Comparison of ENCODE assay signal across 8 cellular contexts in genomic region chr15:40421246-40422157, GRCh38. TPM values are rescaled to one million over a fixed set of nuclear protein-coding genes. Genes with fewer than 3 reads are reported as not detected.
DNase-seq lines count a peak whose midpoint lies in the region; ATAC-seq and TF ChIP-seq lines count a peak whose summit lies in the region.

No MANE protein-coding gene starts in this region.

- DNase-seq in CD8-positive, alpha-beta memory T cell = peak; percentile 66 to 83 (median 70)
- DNase-seq in NAMALWA (ENCODE audit: low spot score) (peak; percentile 72), WERI-Rb-1 (peak; percentile 91), MCF 10A (ENCODE audit: unreplicated experiment) (peak; percentile 68), islet precursor cell (peak; percentile 86)
- peak; percentile 67 to 78 (median 72) for DNase-seq in stimulated activated CD4-positive, alpha-beta T cell treated with anti-CD3 and anti-CD28 coated beads, Interleukin-1b, Interleukin-23, amount 100 ng/mL, for 24 hours (ENCODE audit: low read depth in 4 of 4, low spot score in 1 of 4)

- H3K4me1 ChIP-seq in CD8-positive, alpha-beta memory T cell (ENCODE audit: insufficient read depth, low read length) = peaks cover 4% of the 10 kb centered on the region

- intact Hi-C loops in MCF 10A (cut with micrococcal nuclease) = loop anchor here (1.0 to 2.0 kb wide), 3 partner anchors 53 to 101 kb away; no protein-coding TSS in a partner anchor

- H3K9me3 Mint-ChIP-seq in CD8-positive, alpha-beta memory T cell = no peaks in the 10 kb centered on the region
- H3K9me3 Mint-ChIP-seq in MCF 10A (ENCODE audit: unreplicated experiment) = no peaks in the 10 kb centered on the region

- peak overlapping the region in 2 of 7 donors; percentile 5 to 16 for H3K4me3 Mint-ChIP-seq in CD8-positive, alpha-beta memory T cell
- H3K4me3 Mint-ChIP-seq in MCF 10A (ENCODE audit: unreplicated experiment) = peak overlapping the region; percentile 14

- H3K27ac ChIP-seq in CD8-positive, alpha-beta memory T cell (ENCODE audit: low read depth, low read length) = no peak overlapping the region
- peak overlapping the region; percentile 85 for H3K27ac ChIP-seq in WERI-Rb-1

- ATAC-seq in GM19467 (IDR thresholded peaks at IDR 0.05; ENCODE audit: unreplicated experiment) (peak; percentile 73), GM19328 (IDR thresholded peaks at IDR 0.05; ENCODE audit: unreplicated experiment) (no peak)

- CTCF ChIA-PET in CD8-positive, alpha-beta memory T cell (lab: Charles Lee) = interaction anchor here (0.9 to 13.3 kb wide), 26 partner anchors 9 to 143 kb away, joined by 3 to 202 read pairs (median 5); partner anchors contain the start of genes BAHD1, CCDC32, CCDC9B and IVD
- CTCF ChIA-PET in MCF 10A (lab: Yijun Ruan, JAX) = interaction anchor here (0.6 to 9.9 kb wide), 31 partner anchors 10 to 311 kb away, joined by 3 to 107 read pairs (median 5); partner anchors contain the start of genes CCDC9B, INAFM2 and KNSTRN

- peaks cover 0 to 25% (median 0%) of the 10 kb centered on the region in 3 donors for H3K36me3 Mint-ChIP-seq in CD8-positive, alpha-beta memory T cell
- H3K36me3 Mint-ChIP-seq in MCF 10A (ENCODE audit: insufficient read depth, unreplicated experiment) = peaks cover 29% of the 10 kb centered on the region

- H3K4me3 ChIP-seq in CD8-positive, alpha-beta memory T cell (ENCODE audit: low read length) = no peak overlapping the region
- peak overlapping the region; percentile 29 for H3K4me3 ChIP-seq in WERI-Rb-1 (ENCODE audit: low read depth, low read length)

- peaks cover 6 to 10% (median 6%) of the 10 kb centered on the region in 3 donors for H3K4me1 Mint-ChIP-seq in CD8-positive, alpha-beta memory T cell
- peaks cover 19% of the 10 kb centered on the region for H3K4me1 Mint-ChIP-seq in MCF 10A (ENCODE audit: insufficient read depth, unreplicated experiment)

- no peaks in the 10 kb centered on the region for H3K9me3 ChIP-seq in CD8-positive, alpha-beta memory T cell (ENCODE audit: low read length)
- no peaks in the 10 kb centered on the region for H3K9me3 ChIP-seq in WERI-Rb-1 (ENCODE audit: severe bottlenecking)

- no peaks in the 10 kb centered on the region for H3K36me3 ChIP-seq in CD8-positive, alpha-beta memory T cell (ENCODE audit: insufficient read depth, low read length)
- H3K36me3 ChIP-seq in WERI-Rb-1 = peaks cover 16% of the 10 kb centered on the region

- POLR2A ChIA-PET in CD8-positive, alpha-beta memory T cell (lab: Charles Lee) = interaction anchor here (1.0 to 1.2 kb wide), 2 partner anchors 19 to 77 kb away, joined by 3 to 5 read pairs; partner anchors contain the start of gene BAHD1
- POLR2A ChIA-PET in MCF 10A (lab: Yijun Ruan, JAX) = interaction anchor here (1.0 to 3.5 kb wide), 11 partner anchors 16 to 207 kb away, joined by 3 to 33 read pairs (median 4); partner anchors contain the start of genes INAFM2 and IVD

- H3K27me3 ChIP-seq in CD8-positive, alpha-beta memory T cell (ENCODE audit: insufficient read depth, low read length, poor library complexity, severe bottlenecking) = no peaks in the 10 kb centered on the region
- H3K27me3 ChIP-seq in WERI-Rb-1 (ENCODE audit: insufficient read depth, low read depth, severe bottlenecking) = no peaks in the 10 kb centered on the region

- H3K27ac Mint-ChIP-seq in CD8-positive, alpha-beta memory T cell = peak overlapping the region in 3 of 8 donors; percentile 29 to 68 (median 58)
- H3K27ac Mint-ChIP-seq in MCF 10A (ENCODE audit: low read depth, unreplicated experiment) = peak overlapping the region; percentile 73

- BruUV-seq in MCF 10A (replicated peaks; lab: Mats Ljungman, UMichigan) = no TSS peak

- TF ChIP-seq CTCF in WERI-Rb-1 (IDR thresholded peaks at IDR 0.05; ENCODE audit: low read depth, low read length) = peak; percentile 94
- peak; percentile 92 for TF ChIP-seq CTCF in MCF 10A (IDR thresholded peaks at IDR 0.05; ENCODE audit: unreplicated experiment)

- H3K27me3 Mint-ChIP-seq in CD8-positive, alpha-beta memory T cell = no peaks in the 10 kb centered on the region
- no peaks in the 10 kb centered on the region for H3K27me3 Mint-ChIP-seq in MCF 10A (ENCODE audit: insufficient read depth, unreplicated experiment)

RNA-seq across cellular contexts. Expression of gene IVD, which starts 15.9 kb away (rescaled TPM):
- 10 to 100 TPM; 68.5 to 80.1 TPM for total RNA-seq in CD8-positive, alpha-beta memory T cell
- polyA plus RNA-seq in CD8-positive, alpha-beta memory T cell = 56.0 TPM
- 53.8 and 61.6 TPM in 2 replicates for total RNA-seq in MCF 10A (2022)

RNA-seq across cellular contexts. Expression of gene BAHD1, which starts 19.3 kb away (rescaled TPM):
- total RNA-seq in CD8-positive, alpha-beta memory T cell = 10 to 100 TPM; 23.6 to 24.9 TPM
- polyA plus RNA-seq in CD8-positive, alpha-beta memory T cell = 4.1 TPM
- 14.9 and 15.1 TPM in 2 replicates for total RNA-seq in MCF 10A (2022)

RNA-seq across cellular contexts. Expression of gene KNSTRN, which starts 39.0 kb away (rescaled TPM):
- 10 to 100 TPM; 42.8 to 49.9 TPM for total RNA-seq in CD8-positive, alpha-beta memory T cell
- 3.6 TPM for polyA plus RNA-seq in CD8-positive, alpha-beta memory T cell
- 35.2 and 47.4 TPM in 2 replicates for total RNA-seq in MCF 10A (2022)

RNA-seq across cellular contexts. Expression of gene CHST14, which starts 49.3 kb away (rescaled TPM):
- total RNA-seq in CD8-positive, alpha-beta memory T cell = 10 to 100 TPM; 13.1 to 13.3 TPM
- 1.7 TPM for polyA plus RNA-seq in CD8-positive, alpha-beta memory T cell
- 5.8 and 7.3 TPM in 2 replicates for total RNA-seq in MCF 10A (2022)
